8 cellular contexts compared by ENCODE assay signal in genomic region chr10:46749465-46749864, GRCh38.
DNase-seq lines count a peak whose midpoint lies in the region; ATAC-seq and TF ChIP-seq lines count a peak whose summit lies in the region.
"Not testable (repeated sequence)": the region's sequence is repeated elsewhere in the genome, so short reads cannot be mapped to it uniquely, and the experiment has no call there.

No MANE protein-coding gene starts in this region.

- not testable (repeated sequence) for H3K4me3 Mint-ChIP-seq in activated CD4-positive, alpha-beta memory T cell treated with anti-CD3 and anti-CD28 coated beads for 36 hours

- not testable (repeated sequence) for H3K27ac Mint-ChIP-seq in activated CD4-positive, alpha-beta memory T cell treated with anti-CD3 and anti-CD28 coated beads for 36 hours

- TF ChIP-seq CTCF in OCI-LY3 (IDR thresholded peaks at IDR 0.05; ENCODE audit: low read depth, low read length): not testable (repeated sequence)

- intact Hi-C loops in activated CD4-positive, alpha-beta memory T cell treated with anti-CD3 and anti-CD28 coated beads for 36 hours (cut with micrococcal nuclease): not testable (repeated sequence)

- H3K36me3 ChIP-seq in OCI-LY3 (replicated peaks; ENCODE audit: low read depth, low read length): not testable (repeated sequence)

- CTCF ChIA-PET in activated CD4-positive, alpha-beta memory T cell treated with anti-CD3 and anti-CD28 coated beads for 36 hours (lab: Charles Lee): not testable (repeated sequence)

- peak; percentile 55 for ATAC-seq in GM18508 (IDR thresholded peaks at IDR 0.05; ENCODE audit: insufficient read depth, unreplicated experiment)
- ATAC-seq in GM19468 (IDR thresholded peaks at IDR 0.05; ENCODE audit: extremely low read depth, unreplicated experiment): peak; percentile 53
- peak; percentile 75 for ATAC-seq in HG02678 (IDR thresholded peaks at IDR 0.05; ENCODE audit: unreplicated experiment)
- ATAC-seq in HG03175 (IDR thresholded peaks at IDR 0.05; ENCODE audit: unreplicated experiment): peak; percentile 71
- ATAC-seq in left lobe of liver: peak; percentile 22

- H3K27me3 ChIP-seq in OCI-LY3 (ENCODE audit: low read depth, low read length): not testable (repeated sequence)

- H3K9me3 Mint-ChIP-seq in activated CD4-positive, alpha-beta memory T cell treated with anti-CD3 and anti-CD28 coated beads for 36 hours: not testable (repeated sequence)

- H3K36me3 Mint-ChIP-seq in activated CD4-positive, alpha-beta memory T cell treated with anti-CD3 and anti-CD28 coated beads for 36 hours: not testable (repeated sequence)

- H3K4me3 ChIP-seq in OCI-LY3 (ENCODE audit: low read length): not testable (repeated sequence)

- H3K27ac ChIP-seq in OCI-LY3 (ENCODE audit: low read length): not testable (repeated sequence)

- H3K27me3 Mint-ChIP-seq in activated CD4-positive, alpha-beta memory T cell treated with anti-CD3 and anti-CD28 coated beads for 36 hours: not testable (repeated sequence)

- H3K79me2 ChIP-seq in OCI-LY3 (ENCODE audit: low read length): not testable (repeated sequence)

- not testable (repeated sequence) for H3K9me3 ChIP-seq in OCI-LY3 (ENCODE audit: insufficient read depth, low read length)

- POLR2A ChIA-PET in activated CD4-positive, alpha-beta memory T cell treated with anti-CD3 and anti-CD28 coated beads for 36 hours (lab: Charles Lee): not testable (repeated sequence)

- peak; percentile 17 for DNase-seq in activated CD4-positive, alpha-beta memory T cell treated with anti-CD3 and anti-CD28 coated beads for 36 hours
- not testable (repeated sequence) for DNase-seq in left lobe of liver (ENCODE audit: low spot score)
- DNase-seq in superior temporal gyrus (ENCODE audit: extremely low spot score): peak; percentile 2

- H3K4me1 Mint-ChIP-seq in activated CD4-positive, alpha-beta memory T cell treated with anti-CD3 and anti-CD28 coated beads for 36 hours (ENCODE audit: low read depth): not testable (repeated sequence)

- peaks cover 11% of the 10 kb centered on the region for H3K4me1 ChIP-seq in OCI-LY3 (ENCODE audit: low read length)

- H2AFZ ChIP-seq in OCI-LY3 (ENCODE audit: low read depth, low read length): not testable (repeated sequence)

- not testable (repeated sequence) for H4K20me1 ChIP-seq in OCI-LY3 (ENCODE audit: insufficient read depth, low read length)

- not testable (repeated sequence) for H3K9ac ChIP-seq in OCI-LY3 (ENCODE audit: low read length)

- peak overlapping the region; percentile 30 for H3K4me2 ChIP-seq in OCI-LY3 (ENCODE audit: low read length)

Comparison
In these comparisons a context has a peak if more than half of its experiments do, and no peak if none do; other contexts are left out.
1. ATAC-seq: peak in every context shown above with its lines; median percentile 75 in HG02678; 71 in HG03175; 55 in GM18508; 53 in GM19468; 22 in left lobe of liver.